8 cellular contexts compared by ENCODE assay signal in the genomic region with DNA sequence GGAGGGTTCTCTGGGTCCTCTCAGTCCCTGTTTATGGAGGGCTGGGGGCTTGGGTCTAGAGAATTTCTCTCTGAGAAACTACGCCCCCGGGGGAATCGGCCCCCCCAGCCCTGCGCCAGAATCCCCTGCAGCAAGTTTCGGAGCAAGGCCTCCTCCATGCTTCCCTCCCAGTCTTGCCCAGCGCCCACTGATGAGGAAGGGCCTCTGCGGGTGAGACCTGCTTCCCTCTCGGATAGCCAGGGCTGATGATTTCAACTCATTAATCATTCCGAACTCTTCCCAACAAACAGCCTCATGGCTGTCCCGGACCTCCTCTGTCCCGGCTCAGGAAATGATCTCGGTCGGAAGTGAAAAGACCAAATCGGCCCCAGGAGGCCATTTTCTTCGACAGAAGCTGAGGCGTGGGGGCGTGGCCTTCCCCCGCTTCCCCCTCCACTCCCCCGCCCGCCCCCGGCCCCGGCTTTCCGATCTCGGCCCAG. TPM values are rescaled to one million over a fixed set of nuclear protein-coding genes. Genes with fewer than 3 reads are reported as not detected.
DNase-seq lines count a peak whose midpoint lies in the region; ATAC-seq, FAIRE-seq and TF ChIP-seq lines count a peak whose summit lies in the region.

No MANE protein-coding gene starts in this region.

- H3K79me2 ChIP-seq in HepG2 (ENCODE audit: insufficient read depth, low read length), result peaks cover 36% of the 10 kb centered on the region

- intact Hi-C loops in HepG2 (cut with micrococcal nuclease; ENCODE audit: unreplicated experiment), result no loop called here

- FAIRE-seq in HepG2 (lab: Jason Lieb, UNC), result peak; percentile 21

- H3K27me3 ChIP-seq in HepG2 (ENCODE audit: control insufficient read depth in 1 of 2, insufficient read depth in 2 of 2, low read length in 2 of 2), result no peaks in the 10 kb centered on the region; a peak in 2 of 5 replicates
- no peaks in the 10 kb centered on the region for H3K27me3 ChIP-seq in suprapubic skin

- no TSS peak for BruUV-seq in HepG2 (replicated peaks; lab: Mats Ljungman, UMichigan)

- 8% methylated on average over 24 of the region's 24 CpGs for WGBS in HepG2 (ENCODE audit: low lambda C conversion rate)
- WGBS in suprapubic skin, result 1% methylated on average over 24 of the region's 24 CpGs

- DNase-seq in NCI-H748 (lab: John Stamatoyannopoulos, UW; ENCODE audit: unreplicated experiment) (peak; percentile 86), NCI-H748 treated with DMSO at 0.1 percent for 48 hours (lab: John Stamatoyannopoulos, UW) (no peak), HS-5 (ENCODE audit: low read depth) (peak; percentile 46), RPMI7951 (ENCODE audit: low read depth) (peak; percentile 67), choroid plexus epithelial cell (ENCODE audit: low read depth) (no peak), HepG2 (ENCODE audit: low spot score) (no peak), suprapubic skin (ENCODE audit: low spot score in 2 of 2) (peak in 1 of 2 donors; percentile 89)

- H3K4me1 ChIP-seq in HepG2 (ENCODE audit: insufficient read depth, low read length) (peaks cover 24% of the 10 kb centered on the region), suprapubic skin (peaks cover 58% of the 10 kb centered on the region)

- peaks cover 35% of the 10 kb centered on the region for H4K20me1 ChIP-seq in HepG2 (ENCODE audit: insufficient read depth, low read length)

- CTCF ChIA-PET in HepG2 (lab: Yijun Ruan, JAX; ENCODE audit: low intra/inter-chr PET ratio, low total read pairs), result interaction anchor here (7.0 to 8.5 kb wide), 2 partner anchors 12 to 50 kb away, joined by 60 to 130 read pairs; partner anchors contain the start of gene ACBD4

- H3K4me3 ChIP-seq in choroid plexus epithelial cell (ENCODE audit: low read depth, low read length) (peak overlapping the region; percentile 73), HepG2 (replicated peaks in 1 of 3; ENCODE audit: insufficient read depth in 1 of 3, low read depth in 2 of 3, low read length in 3 of 3) (peak overlapping the region; percentile 81 to 88 (median 85)), suprapubic skin (peak overlapping the region; percentile 76)

- H2AFZ ChIP-seq in HepG2 (ENCODE audit: low read length), result no peak overlapping the region

- TF ChIP-seq POLR2A in HepG2 (IDR thresholded peaks at IDR 0.05; ENCODE audit: insufficient read depth in 1 of 2, low read depth in 2 of 2, low read length in 2 of 2) (peak; percentile 46 to 76; a peak in 3 of 4 replicates), suprapubic skin (IDR thresholded peaks at IDR 0.05) (no peak)

- TF ChIP-seq RAD21 in HepG2 (CRISPR knock-in tag; IDR thresholded peaks at IDR 0.05), result no peak

- POLR2A ChIA-PET in HepG2 (lab: Yijun Ruan, JAX), result interaction anchor here (1.8 to 19.8 kb wide), 9 partner anchors 9 to 165 kb away, joined by 8 to 2487 read pairs (median 66); partner anchors contain the start of genes ACBD4, HEXIM2 and NMT1

- no peak for TF ChIP-seq EP300 in HepG2 (IDR thresholded peaks at IDR 0.05; ENCODE audit: low read depth in 2 of 2, low read length in 2 of 2)
- TF ChIP-seq EP300 in HepG2 (CRISPR knock-in tag; IDR thresholded peaks at IDR 0.05; ENCODE audit: borderline replicate concordance), result no peak
- TF ChIP-seq EP300 in suprapubic skin (IDR thresholded peaks at IDR 0.05), result no peak

- ATAC-seq in HepG2 (peak; percentile 10), HG03097 (IDR thresholded peaks at IDR 0.05; ENCODE audit: low FRiP score, unreplicated experiment) (no peak)

- H3K27ac ChIP-seq in HepG2 (ENCODE audit: extremely low read length, insufficient read depth, low read length), result peak overlapping the region; percentile 97
- H3K27ac ChIP-seq in suprapubic skin, result peak overlapping the region; percentile 100

- in situ Hi-C loops in HepG2 (cut with HindIII; ENCODE audit: extremely low pct_ligation_motif_present, low pct_unique_long_range_greater_than_20kb), result loop anchor here (5.0 kb wide), 2 partner anchors 50 to 100 kb away; no protein-coding TSS in a partner anchor

- no peaks in the 10 kb centered on the region for H3K9me3 ChIP-seq in HepG2 (ENCODE audit: low read length)
- H3K9me3 ChIP-seq in suprapubic skin, result no peaks in the 10 kb centered on the region

- no peaks in the 10 kb centered on the region; a peak in 1 of 5 replicates for H3K36me3 ChIP-seq in HepG2 (replicated peaks in 1 of 2; ENCODE audit: control insufficient read depth in 1 of 2, insufficient read depth in 2 of 2, low read length in 2 of 2)
- no peaks in the 10 kb centered on the region for H3K36me3 ChIP-seq in suprapubic skin

- TF ChIP-seq CTCF in choroid plexus epithelial cell (conservative IDR thresholded peaks at IDR 0.05; ENCODE audit: low read depth, low read length), result no peak
- no peak for TF ChIP-seq CTCF in HepG2 (CRISPR knock-in tag; IDR thresholded peaks at IDR 0.05)
- no peak for TF ChIP-seq CTCF in suprapubic skin (IDR thresholded peaks at IDR 0.05)

- H3K4me2 ChIP-seq in HepG2 (ENCODE audit: low read depth, low read length), result peak overlapping the region; percentile 96

- peak overlapping the region; percentile 94 for H3K9ac ChIP-seq in HepG2 (ENCODE audit: insufficient read depth, low read depth, low read length)

RNA-seq across cellular contexts. Expression of gene HEXIM1, which starts 1.1 kb away (rescaled TPM):
- 3.5 and 4.4 TPM in 2 replicates for total RNA-seq in RPMI7951 (2014; rRNA removed; shearing (Covaris generic))
- total RNA-seq in HepG2 (2016; rRNA removed; fragmentation: Illumina TruSeq; extraction: Trizol) (10.5 and 14.8 TPM in 2 replicates), suprapubic skin (10 to 100 TPM; 23.1 to 35.6 (median 27.8) TPM)
- 2.7 and 3.3 TPM in 2 replicates for total RNA-seq in HepG2 (2016; cell fraction: cytosol; rRNA removed; fragmentation: Illumina TruSeq; extraction: Trizol; ENCODE audit: low read depth)
- total RNA-seq in HepG2 (2016; cell fraction: insoluble cytoplasmic fraction; rRNA removed; fragmentation: Illumina TruSeq; extraction: Trizol), result 11.7 and 13.0 TPM in 2 replicates
- 8.9 and 9.5 TPM in 2 replicates for total RNA-seq in HepG2 (2016; cell fraction: membrane; rRNA removed; fragmentation: Illumina TruSeq; extraction: Trizol)
- total RNA-seq in HepG2 (2016; cell fraction: nucleus; rRNA removed; fragmentation: Illumina TruSeq; extraction: Trizol), result 13.8 and 14.0 TPM in 2 replicates
- polyA plus RNA-seq in HepG2 (2011; rRNA removed), result 16.3 and 16.6 TPM in 2 replicates
- 13.7 and 14.0 TPM in 2 replicates for polyA plus RNA-seq in HepG2 (2011; cell fraction: cytosol; rRNA removed)
- 34.1 and 37.3 TPM in 2 replicates for polyA plus RNA-seq in HepG2 (2011; cell fraction: nucleus; rRNA removed)
- 17.5 and 20.8 TPM in 2 replicates for polyA plus RNA-seq in HepG2 (2012)
- polyA plus RNA-seq in HepG2 (2016; cell fraction: cytosol; fragmentation: Illumina TruSeq; extraction: Trizol; ENCODE audit: low read depth), result 2.7 and 3.3 TPM in 2 replicates
- polyA plus RNA-seq in HepG2 (2016; cell fraction: insoluble cytoplasmic fraction; fragmentation: Illumina TruSeq; extraction: Trizol; ENCODE audit: low read depth), result 36.1 and 41.5 TPM in 2 replicates
- 10.3 and 12.9 TPM in 2 replicates for polyA plus RNA-seq in HepG2 (2016; cell fraction: membrane; fragmentation: Illumina TruSeq; extraction: Trizol; ENCODE audit: low read depth)
- 51.0 and 51.8 TPM in 2 replicates for polyA plus RNA-seq in HepG2 (2016; cell fraction: nucleus; fragmentation: Illumina TruSeq; extraction: Trizol; ENCODE audit: insufficient read depth, low read depth)
- polyA minus RNA-seq in HepG2 (2011; rRNA and poly(A)+ RNA removed; ENCODE audit: low replicate concordance), result 8.8 and 11.0 TPM in 2 replicates
- 10.7 and 11.5 TPM in 2 replicates for polyA minus RNA-seq in HepG2 (2011; cell fraction: cytosol; rRNA and poly(A)+ RNA removed)
- polyA minus RNA-seq in HepG2 (2011; cell fraction: nucleus; rRNA and poly(A)+ RNA removed), result 17.1 and 27.5 TPM in 2 replicates

RNA-seq across cellular contexts. Expression of gene ACBD4, which starts 11.7 kb away (rescaled TPM):
- total RNA-seq in RPMI7951 (2014; rRNA removed; shearing (Covaris generic)), result 1.1 and 2.0 TPM in 2 replicates
- 8.8 and 16.1 TPM in 2 replicates for total RNA-seq in HepG2 (2016; rRNA removed; fragmentation: Illumina TruSeq; extraction: Trizol)
- 8.0 and 13.0 TPM in 2 replicates for total RNA-seq in HepG2 (2016; cell fraction: cytosol; rRNA removed; fragmentation: Illumina TruSeq; extraction: Trizol; ENCODE audit: low read depth)
- total RNA-seq in HepG2 (2016; cell fraction: insoluble cytoplasmic fraction; rRNA removed; fragmentation: Illumina TruSeq; extraction: Trizol), result 9.5 and 14.6 TPM in 2 replicates
- total RNA-seq in HepG2 (2016; cell fraction: membrane; rRNA removed; fragmentation: Illumina TruSeq; extraction: Trizol), result 12.4 and 18.3 TPM in 2 replicates
- 15.2 and 17.1 TPM in 2 replicates for total RNA-seq in HepG2 (2016; cell fraction: nucleus; rRNA removed; fragmentation: Illumina TruSeq; extraction: Trizol)
- 26.9 and 34.1 TPM in 2 replicates for polyA plus RNA-seq in HepG2 (2011; rRNA removed)
- polyA plus RNA-seq in HepG2 (2011; cell fraction: cytosol; rRNA removed), result 12.2 and 17.4 TPM in 2 replicates
- polyA plus RNA-seq in HepG2 (2011; cell fraction: nucleus; rRNA removed), result 71.5 and 77.5 TPM in 2 replicates
- polyA plus RNA-seq in HepG2 (2012), result 16.9 and 20.5 TPM in 2 replicates
- polyA plus RNA-seq in HepG2 (2016; cell fraction: cytosol; fragmentation: Illumina TruSeq; extraction: Trizol; ENCODE audit: low read depth), result 9.2 and 14.3 TPM in 2 replicates
- 9.9 and 13.7 TPM in 2 replicates for polyA plus RNA-seq in HepG2 (2016; cell fraction: insoluble cytoplasmic fraction; fragmentation: Illumina TruSeq; extraction: Trizol; ENCODE audit: low read depth)
- 10.5 and 15.2 TPM in 2 replicates for polyA plus RNA-seq in HepG2 (2016; cell fraction: membrane; fragmentation: Illumina TruSeq; extraction: Trizol; ENCODE audit: low read depth)
- polyA plus RNA-seq in HepG2 (2016; cell fraction: nucleus; fragmentation: Illumina TruSeq; extraction: Trizol; ENCODE audit: insufficient read depth, low read depth), result 36.2 and 39.6 TPM in 2 replicates
- polyA minus RNA-seq in HepG2 (2011; rRNA and poly(A)+ RNA removed; ENCODE audit: low replicate concordance), result 6.9 and 21.9 TPM in 2 replicates
- 8.3 and 8.4 TPM in 2 replicates for polyA minus RNA-seq in HepG2 (2011; cell fraction: cytosol; rRNA and poly(A)+ RNA removed)
- 26.9 and 36.2 TPM in 2 replicates for polyA minus RNA-seq in HepG2 (2011; cell fraction: nucleus; rRNA and poly(A)+ RNA removed)
- total RNA-seq in suprapubic skin, result 10 to 100 TPM in 2 of 4 donors, 1 to 10 TPM in 2; 6.2 to 37.7 (median 10.9) TPM

RNA-seq across cellular contexts. Expression of gene HEXIM2, which starts 14.5 kb away (rescaled TPM):
- 7.8 and 11.3 TPM in 2 replicates for total RNA-seq in RPMI7951 (2014; rRNA removed; shearing (Covaris generic))
- 27.1 and 30.8 TPM in 2 replicates for total RNA-seq in HepG2 (2016; rRNA removed; fragmentation: Illumina TruSeq; extraction: Trizol)
- total RNA-seq in HepG2 (2016; cell fraction: cytosol; rRNA removed; fragmentation: Illumina TruSeq; extraction: Trizol; ENCODE audit: low read depth), result 22.3 and 23.3 TPM in 2 replicates
- total RNA-seq in HepG2 (2016; cell fraction: insoluble cytoplasmic fraction; rRNA removed; fragmentation: Illumina TruSeq; extraction: Trizol), result 26.7 and 27.9 TPM in 2 replicates
- total RNA-seq in HepG2 (2016; cell fraction: membrane; rRNA removed; fragmentation: Illumina TruSeq; extraction: Trizol), result 25.8 and 28.7 TPM in 2 replicates
- 13.7 and 16.4 TPM in 2 replicates for total RNA-seq in HepG2 (2016; cell fraction: nucleus; rRNA removed; fragmentation: Illumina TruSeq; extraction: Trizol)
- 31.8 and 32.4 TPM in 2 replicates for polyA plus RNA-seq in HepG2 (2011; rRNA removed)
- polyA plus RNA-seq in HepG2 (2011; cell fraction: cytosol; rRNA removed), result 32.2 and 44.9 TPM in 2 replicates
- 22.5 and 27.3 TPM in 2 replicates for polyA plus RNA-seq in HepG2 (2011; cell fraction: nucleus; rRNA removed)
- polyA plus RNA-seq in HepG2 (2012), result 22.2 and 24.9 TPM in 2 replicates
- polyA plus RNA-seq in HepG2 (2016; cell fraction: cytosol; fragmentation: Illumina TruSeq; extraction: Trizol; ENCODE audit: low read depth), result 14.6 and 18.5 TPM in 2 replicates
- 35.4 and 36.8 TPM in 2 replicates for polyA plus RNA-seq in HepG2 (2016; cell fraction: insoluble cytoplasmic fraction; fragmentation: Illumina TruSeq; extraction: Trizol; ENCODE audit: low read depth)
- 19.7 and 26.6 TPM in 2 replicates for polyA plus RNA-seq in HepG2 (2016; cell fraction: membrane; fragmentation: Illumina TruSeq; extraction: Trizol; ENCODE audit: low read depth)
- polyA plus RNA-seq in HepG2 (2016; cell fraction: nucleus; fragmentation: Illumina TruSeq; extraction: Trizol; ENCODE audit: insufficient read depth, low read depth), result 36.3 and 37.9 TPM in 2 replicates
- 9.1 and 26.8 TPM in 2 replicates for polyA minus RNA-seq in HepG2 (2011; rRNA and poly(A)+ RNA removed; ENCODE audit: low replicate concordance)
- 17.8 and 20.5 TPM in 2 replicates for polyA minus RNA-seq in HepG2 (2011; cell fraction: cytosol; rRNA and poly(A)+ RNA removed)
- 12.4 and 13.2 TPM in 2 replicates for polyA minus RNA-seq in HepG2 (2011; cell fraction: nucleus; rRNA and poly(A)+ RNA removed)
- 10 to 100 TPM in 1 of 4 donors, 1 to 10 TPM in 3; 2.2 to 10.4 (median 4.4) TPM for total RNA-seq in suprapubic skin

RNA-seq across cellular contexts. Expression of gene PLCD3, which starts 14.8 kb away (rescaled TPM):
- 11.7 and 15.3 TPM in 2 replicates for total RNA-seq in RPMI7951 (2014; rRNA removed; shearing (Covaris generic))
- 5.5 and 11.3 TPM in 2 replicates for total RNA-seq in HepG2 (2016; rRNA removed; fragmentation: Illumina TruSeq; extraction: Trizol)
- total RNA-seq in HepG2 (2016; cell fraction: cytosol; rRNA removed; fragmentation: Illumina TruSeq; extraction: Trizol; ENCODE audit: low read depth), result 5.6 and 8.7 TPM in 2 replicates
- 6.2 and 9.4 TPM in 2 replicates for total RNA-seq in HepG2 (2016; cell fraction: insoluble cytoplasmic fraction; rRNA removed; fragmentation: Illumina TruSeq; extraction: Trizol)
- 23.5 and 28.9 TPM in 2 replicates for total RNA-seq in HepG2 (2016; cell fraction: membrane; rRNA removed; fragmentation: Illumina TruSeq; extraction: Trizol)
- 4.2 and 4.3 TPM in 2 replicates for total RNA-seq in HepG2 (2016; cell fraction: nucleus; rRNA removed; fragmentation: Illumina TruSeq; extraction: Trizol)
- polyA plus RNA-seq in HepG2 (2011; rRNA removed), result 39.1 and 46.1 TPM in 2 replicates
- 28.6 and 40.9 TPM in 2 replicates for polyA plus RNA-seq in HepG2 (2011; cell fraction: cytosol; rRNA removed)
- 37.4 and 43.6 TPM in 2 replicates for polyA plus RNA-seq in HepG2 (2011; cell fraction: nucleus; rRNA removed)
- polyA plus RNA-seq in HepG2 (2012), result 8.5 and 22.4 TPM in 2 replicates
- polyA plus RNA-seq in HepG2 (2016; cell fraction: cytosol; fragmentation: Illumina TruSeq; extraction: Trizol; ENCODE audit: low read depth), result 17.4 and 19.5 TPM in 2 replicates
- 14.0 and 24.9 TPM in 2 replicates for polyA plus RNA-seq in HepG2 (2016; cell fraction: insoluble cytoplasmic fraction; fragmentation: Illumina TruSeq; extraction: Trizol; ENCODE audit: low read depth)
- 30.5 and 46.5 TPM in 2 replicates for polyA plus RNA-seq in HepG2 (2016; cell fraction: membrane; fragmentation: Illumina TruSeq; extraction: Trizol; ENCODE audit: low read depth)
- 24.9 and 28.4 TPM in 2 replicates for polyA plus RNA-seq in HepG2 (2016; cell fraction: nucleus; fragmentation: Illumina TruSeq; extraction: Trizol; ENCODE audit: insufficient read depth, low read depth)
- 68.8 and 256 TPM in 2 replicates for polyA minus RNA-seq in HepG2 (2011; rRNA and poly(A)+ RNA removed; ENCODE audit: low replicate concordance)
- polyA minus RNA-seq in HepG2 (2011; cell fraction: cytosol; rRNA and poly(A)+ RNA removed), result 26.0 and 39.9 TPM in 2 replicates
- polyA minus RNA-seq in HepG2 (2011; cell fraction: nucleus; rRNA and poly(A)+ RNA removed), result 13.4 and 15.7 TPM in 2 replicates
- 10 to 100 TPM; 44.7 to 87.1 (median 58.3) TPM for total RNA-seq in suprapubic skin

Comparison
In these comparisons a context has a peak if more than half of its experiments do, and no peak if none do; other contexts are left out.
1. DNase-seq: peak in NCI-H748 (single experiment), HS-5 (single experiment) and RPMI7951 (single experiment); none in NCI-H748 treated with DMSO at 0.1 percent for 48 hours (single experiment), choroid plexus epithelial cell (single experiment) and HepG2 (single experiment).
2. POLR2A ChIP-seq: peak in HepG2 (2 of 2); none in suprapubic skin (0 of 2).
3. Peak in every context shown above with its lines, with median percentiles within 50 percentile points of each other: H3K4me3 ChIP-seq.